24 cellular contexts compared by ENCODE assay signal in the genomic region with DNA sequence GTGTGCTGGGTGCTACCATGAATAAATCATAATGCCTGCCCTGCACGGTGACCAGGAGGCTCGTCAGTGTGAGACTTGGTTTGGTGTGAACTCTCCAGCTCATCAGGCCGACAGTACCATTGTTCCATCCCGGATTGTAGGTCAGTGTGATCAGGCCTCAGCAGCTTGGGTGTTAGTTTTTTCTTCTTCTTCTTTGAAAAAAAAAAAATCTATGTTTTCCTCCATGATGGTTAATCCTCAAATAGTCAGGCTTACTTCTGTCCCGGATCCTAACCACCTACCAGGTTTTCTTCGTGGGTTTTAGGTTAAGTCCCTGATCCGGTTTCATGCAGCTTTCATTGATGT. TPM values are rescaled to one million over a fixed set of nuclear protein-coding genes. Genes with fewer than 3 reads are reported as not detected.
DNase-seq lines count a peak whose midpoint lies in the region; ATAC-seq and TF ChIP-seq lines count a peak whose summit lies in the region.
"Had no signal": no experiment of that assay in that cellular context is flagged by ENCODE, and none has a peak within 500 bp of the region (broad histone marks: within the 10 kb centered on the region; RNA-seq: fewer than 3 reads in every experiment).

No MANE protein-coding gene starts in this region.

- H3K36me3 Mint-ChIP-seq in glutamatergic neuron (ENCODE audit: unreplicated experiment): peaks cover 9% of the 10 kb centered on the region
- H3K36me3 Mint-ChIP-seq: activated CD8-positive, alpha-beta memory T cell treated with anti-CD3 and anti-CD28 coated beads, Interleukin-2, amount 10 ng/mL, durations not matched to agents 7 days and 5 days; activated naive CD8-positive, alpha-beta T cell treated with anti-CD3 and anti-CD28 coated beads, Interleukin-2, amount 10 ng/mL, durations not matched to agents 7 days and 5 days had no signal

- peak overlapping the region; percentile 45 for H3K27ac Mint-ChIP-seq in glutamatergic neuron (ENCODE audit: unreplicated experiment)
- H3K27ac Mint-ChIP-seq: activated CD8-positive, alpha-beta memory T cell treated with anti-CD3 and anti-CD28 coated beads, Interleukin-2, amount 10 ng/mL, durations not matched to agents 7 days and 5 days; activated naive CD8-positive, alpha-beta T cell treated with anti-CD3 and anti-CD28 coated beads, Interleukin-2, amount 10 ng/mL, durations not matched to agents 7 days and 5 days had no signal

- peaks cover 2% of the 10 kb centered on the region for H3K9me3 Mint-ChIP-seq in glutamatergic neuron (ENCODE audit: unreplicated experiment)

- intact Hi-C loops in A673 (cut with micrococcal nuclease; ENCODE audit: unreplicated experiment): no loop called here

- no peaks in the 10 kb centered on the region for H3F3A ChIP-seq in MM.1S (ENCODE audit: insufficient read depth, low read length)

- CTCF ChIA-PET in A673 (lab: Charles Lee): interaction anchor here (0.6 to 0.7 kb wide), 3 partner anchors 9 to 195 kb away, joined by 3 read pairs; no protein-coding TSS in a partner anchor

- peak overlapping the region; percentile 72 for H3K27ac ChIP-seq in A673 (ENCODE audit: low read depth, low read length, poor library complexity, severe bottlenecking)
- H3K27ac ChIP-seq in MM.1S (ENCODE audit: low read length): no peak overlapping the region
- H3K27ac ChIP-seq: 22Rv1, colonic mucosa, left ventricle myocardium inferior, neutrophil had no signal

- POLR2A ChIA-PET in A673 (lab: Charles Lee; ENCODE audit: low non-redundant PET): interaction anchor here (0.5 to 0.9 kb wide), 3 partner anchors 9 to 143 kb away, joined by 5 to 14 read pairs (median 9); a partner anchor contains a TSS

- TSS peak; percentile 55 for BruUV-seq in A673 (replicated peaks; lab: Mats Ljungman, UMichigan)

- no peak overlapping the region for H3K9ac ChIP-seq in MM.1S (ENCODE audit: low read length)

- no peaks in the 10 kb centered on the region for H3K9me2 ChIP-seq in MM.1S (replicated peaks; ENCODE audit: insufficient read depth, low read length)

- H3K9me3 ChIP-seq in A673 (ENCODE audit: low read depth, low read length, poor library complexity, severe bottlenecking) (peaks cover 4% of the 10 kb centered on the region), MM.1S (replicated peaks; ENCODE audit: insufficient read depth, low read length) (no peaks in the 10 kb centered on the region)
- H3K9me3 ChIP-seq: BE2C, Caco-2, colonic mucosa, neutrophil had no signal

- no peaks in the 10 kb centered on the region for H3K79me2 ChIP-seq in MM.1S (ENCODE audit: low read length)

- DNase-seq in A673 (ENCODE audit: low spot score) (no peak), NCI-H82 (lab: John Stamatoyannopoulos, UW) (peak; percentile 90), glutamatergic neuron (no peak), RKO (ENCODE audit: low spot score) (no peak), MM.1S (no peak), cerebellum (ENCODE audit: low spot score) (no peak)
- no peak for DNase-seq in activated effector memory CD4-positive, alpha-beta T cell treated with anti-CD3 and anti-CD28 coated beads, Interleukin-2, amount 50 U/mL, for 16 hours
- DNase-seq: activated CD4-positive, alpha-beta T cell treated with anti-CD3 and anti-CD28 coated beads for 48 hours; activated CD8-positive, alpha-beta memory T cell treated with anti-CD3 and anti-CD28 coated beads, Interleukin-2, amount 10 ng/mL, durations not matched to agents 7 days and 5 days; activated naive CD8-positive, alpha-beta T cell treated with anti-CD3 and anti-CD28 coated beads, Interleukin-2, amount 10 ng/mL, durations not matched to agents 7 days and 5 days; BE2C; Caco-2; colonic mucosa; left ventricle myocardium inferior; NCI-H1436 treated with DMSO at 0.1 percent for 48 hours; NCI-H2171; SHP77; stimulated activated CD4-positive, alpha-beta T cell treated with anti-CD3 and anti-CD28 coated beads, Interleukin-4, amount 100 ng/mL, for 1 hour had no signal

- peaks cover 24% of the 10 kb centered on the region for H3K4me1 Mint-ChIP-seq in glutamatergic neuron (ENCODE audit: low read depth, unreplicated experiment)

- H3K27me3 Mint-ChIP-seq in glutamatergic neuron (ENCODE audit: unreplicated experiment): peaks cover 7% of the 10 kb centered on the region

- ATAC-seq in GM21515 (IDR thresholded peaks at IDR 0.05; ENCODE audit: unreplicated experiment): peak; percentile 15
- ATAC-seq: activated CD8-positive, alpha-beta memory T cell treated with anti-CD3 and anti-CD28 coated beads, Interleukin-2, amount 10 ng/mL, durations not matched to agents 7 days and 5 days had no signal

- no peak overlapping the region for H3K4me3 Mint-ChIP-seq in glutamatergic neuron (ENCODE audit: unreplicated experiment)
- H3K4me3 Mint-ChIP-seq: activated CD8-positive, alpha-beta memory T cell treated with anti-CD3 and anti-CD28 coated beads, Interleukin-2, amount 10 ng/mL, durations not matched to agents 7 days and 5 days; activated naive CD8-positive, alpha-beta T cell treated with anti-CD3 and anti-CD28 coated beads, Interleukin-2, amount 10 ng/mL, durations not matched to agents 7 days and 5 days had no signal

- H3K4me3 ChIP-seq in A673 (ENCODE audit: low read depth, low read length, poor library complexity, severe bottlenecking) (no peak overlapping the region), MM.1S (ENCODE audit: low read length) (no peak overlapping the region)
- H3K4me3 ChIP-seq: colonic mucosa, left ventricle myocardium inferior, smooth muscle cell had no signal

- no peak overlapping the region for H3K4me2 ChIP-seq in MM.1S (ENCODE audit: low read depth, low read length)
- H3K4me2 ChIP-seq: smooth muscle cell had no signal

- H3K27me3 ChIP-seq in A673 (replicated peaks; ENCODE audit: insufficient read depth, low read depth, low read length, poor library complexity) (no peaks in the 10 kb centered on the region), MM.1S (replicated peaks; ENCODE audit: insufficient read depth, low read length) (no peaks in the 10 kb centered on the region)
- H3K27me3 ChIP-seq: colonic mucosa had no signal

- H3K36me3 ChIP-seq in A673 (ENCODE audit: insufficient read depth, low read length, poor library complexity, severe bottlenecking) (no peaks in the 10 kb centered on the region), MM.1S (replicated peaks; ENCODE audit: insufficient read depth, low read length) (no peaks in the 10 kb centered on the region)
- H3K36me3 ChIP-seq: BE2C, colonic mucosa, left ventricle myocardium inferior, neutrophil had no signal

- H4K20me1 ChIP-seq in MM.1S (ENCODE audit: insufficient read depth, low read length): no peaks in the 10 kb centered on the region

- TF ChIP-seq CTCF in A673 (conservative IDR thresholded peaks at IDR 0.05; ENCODE audit: low read depth, low read length): no peak
- TF ChIP-seq CTCF in glutamatergic neuron (IDR thresholded peaks at IDR 0.05; ENCODE audit: partially characterized antibody, unreplicated experiment): no peak
- TF ChIP-seq CTCF in MM.1S (IDR thresholded peaks at IDR 0.05; ENCODE audit: low read length): no peak

- no peak overlapping the region for H2AFZ ChIP-seq in MM.1S (ENCODE audit: low read length)

- H3K4me1 ChIP-seq in A673 (ENCODE audit: insufficient read depth, low read length, poor library complexity, severe bottlenecking) (peaks cover 44% of the 10 kb centered on the region), MM.1S (ENCODE audit: low read length) (no peaks in the 10 kb centered on the region)
- H3K4me1 ChIP-seq: BE2C, Caco-2, colonic mucosa, left ventricle myocardium inferior had no signal

RNA-seq across cellular contexts. Expression of a gene that starts 8.3 kb away (rescaled TPM):
- total RNA-seq in A673 (2021) (49.7 and 70.6 TPM in 2 replicates), glutamatergic neuron (ENCODE audit: unreplicated experiment) (1.5 TPM), cerebellum (113 TPM)
- total RNA-seq: activated CD8-positive, alpha-beta memory T cell treated with anti-CD3 and anti-CD28 coated beads, Interleukin-2, amount 10 ng/mL, durations not matched to agents 7 days and 5 days; activated naive CD8-positive, alpha-beta T cell treated with anti-CD3 and anti-CD28 coated beads, Interleukin-2, amount 10 ng/mL, durations not matched to agents 7 days and 5 days; Caco-2; H4; left ventricle myocardium inferior; MCF 10A had no signal

Comparison
In these comparisons a context has a peak if more than half of its experiments do, and no peak if none do; other contexts are left out.
1. RNA of a gene that starts 8.3 kb away (total RNA-seq): 113 TPM in cerebellum (single experiment) and 49.7 to 70.6 TPM in A673; 1.5 TPM in glutamatergic neuron (single experiment); every median in the first group is over 10 times any median in the second.